Comparison of ENCODE assay signal across 13 cellular contexts in the genomic region with DNA sequence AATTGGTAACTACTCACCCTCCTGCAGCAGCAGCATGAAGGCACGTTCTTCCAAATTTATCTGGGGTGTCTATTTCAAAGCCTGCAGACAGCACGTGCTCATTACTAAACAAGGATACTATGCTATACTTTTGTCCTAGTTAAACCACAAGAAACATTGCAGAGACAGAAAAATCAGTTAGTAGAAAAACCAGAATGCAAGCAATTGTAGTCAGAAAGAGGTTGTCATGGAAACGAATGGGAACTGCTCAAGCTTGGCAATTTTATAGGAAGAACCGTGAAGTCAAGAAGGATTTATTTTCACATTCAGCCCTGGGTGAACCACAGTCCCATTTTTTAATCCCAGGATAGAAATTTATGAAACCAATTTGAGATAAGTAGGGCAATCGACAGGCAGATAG.
DNase-seq lines count a peak whose midpoint lies in the region; ATAC-seq and TF ChIP-seq lines count a peak whose summit lies in the region.
"Had no signal": no experiment of that assay in that cellular context is flagged by ENCODE, and none has a peak within 500 bp of the region (broad histone marks: within the 10 kb centered on the region; RNA-seq: fewer than 3 reads in every experiment).

No MANE protein-coding gene starts in this region.

- peaks cover 0 to 68% (median 0%) of the 10 kb centered on the region in 11 experiments; a peak in 7 of 22 replicates for H3K36me3 ChIP-seq in BLaER1 treated with 17β-estradiol and CSF1 and Interleukin-3, amounts not matched to agents 10 nM and 100 nM
- H3K36me3 ChIP-seq: HAP-1 had no signal

- no peak for ATAC-seq in central memory CD8-positive, alpha-beta T cell (replicated peaks; ENCODE audit: extremely low read depth, poor library complexity, severe bottlenecking)
- ATAC-seq in natural killer cell (no peak), HG03442 (IDR thresholded peaks at IDR 0.05; ENCODE audit: unreplicated experiment) (no peak)

- H3K4me3 Mint-ChIP-seq in central memory CD8-positive, alpha-beta T cell = no peak overlapping the region
- no peak overlapping the region for H3K4me3 Mint-ChIP-seq in natural killer cell
- H3K4me3 Mint-ChIP-seq in activated T-helper 1 cell treated with anti-CD3 and anti-CD28 coated beads, Interleukin-12 subunit alpha, Interleukin-12 subunit beta, Interleukin-2, Interleukin-4 antibody, amounts not matched to agents 30 ng/mL and 10 ng/mL and 1 ng/mL, durations not matched to agents 14 hours and 24 hours and 36 hours = no peak overlapping the region

- H3K27ac ChIP-seq in BLaER1 treated with 17β-estradiol and CSF1 and Interleukin-3, amounts not matched to agents 10 nM and 100 nM = no peak overlapping the region

- peaks cover 9% of the 10 kb centered on the region for H3K4me1 Mint-ChIP-seq in central memory CD8-positive, alpha-beta T cell
- H3K4me1 Mint-ChIP-seq in natural killer cell = peaks cover 21 to 34% of the 10 kb centered on the region in 2 donors
- H3K4me1 Mint-ChIP-seq in activated T-helper 1 cell treated with anti-CD3 and anti-CD28 coated beads, Interleukin-12 subunit alpha, Interleukin-12 subunit beta, Interleukin-2, Interleukin-4 antibody, amounts not matched to agents 30 ng/mL and 10 ng/mL and 1 ng/mL, durations not matched to agents 14 hours and 24 hours and 36 hours (ENCODE audit: low read depth) = no peaks in the 10 kb centered on the region

- H3K27me3 Mint-ChIP-seq in central memory CD8-positive, alpha-beta T cell = no peaks in the 10 kb centered on the region
- no peaks in the 10 kb centered on the region for H3K27me3 Mint-ChIP-seq in natural killer cell (ENCODE audit: low read depth in 2 of 2)
- H3K27me3 Mint-ChIP-seq in activated T-helper 1 cell treated with anti-CD3 and anti-CD28 coated beads, Interleukin-12 subunit alpha, Interleukin-12 subunit beta, Interleukin-2, Interleukin-4 antibody, amounts not matched to agents 30 ng/mL and 10 ng/mL and 1 ng/mL, durations not matched to agents 14 hours and 24 hours and 36 hours (ENCODE audit: insufficient read depth) = no peaks in the 10 kb centered on the region

- peak overlapping the region; percentile 74 for H3K27ac Mint-ChIP-seq in central memory CD8-positive, alpha-beta T cell (ENCODE audit: low read depth)
- H3K27ac Mint-ChIP-seq in natural killer cell = peak overlapping the region; percentile 68
- H3K27ac Mint-ChIP-seq in activated T-helper 1 cell treated with anti-CD3 and anti-CD28 coated beads, Interleukin-12 subunit alpha, Interleukin-12 subunit beta, Interleukin-2, Interleukin-4 antibody, amounts not matched to agents 30 ng/mL and 10 ng/mL and 1 ng/mL, durations not matched to agents 14 hours and 24 hours and 36 hours = no peak overlapping the region

- H4K20me1 ChIP-seq in BLaER1 treated with 17β-estradiol and CSF1 and Interleukin-3, amounts not matched to agents 10 nM and 100 nM = no peaks in the 10 kb centered on the region

- no peaks in the 10 kb centered on the region for H3K27me3 ChIP-seq in BLaER1 treated with 17β-estradiol and CSF1 and Interleukin-3, amounts not matched to agents 10 nM and 100 nM

- H3K9me3 ChIP-seq in BLaER1 treated with 17β-estradiol and CSF1 and Interleukin-3, amounts not matched to agents 10 nM and 100 nM (replicated peaks in 1 of 11) = peaks cover 0 to 10% (median 0%) of the 10 kb centered on the region in 11 experiments; a peak in 6 of 22 replicates
- H3K9me3 ChIP-seq: HAP-1 had no signal

- peaks cover 7 to 29% (median 18%) of the 10 kb centered on the region in 10 experiments; a peak in 19 of 20 replicates for H3K4me1 ChIP-seq in BLaER1 treated with 17β-estradiol and CSF1 and Interleukin-3, amounts not matched to agents 10 nM and 100 nM

- no peak overlapping the region for H3K9ac ChIP-seq in BLaER1 treated with 17β-estradiol and CSF1 and Interleukin-3, amounts not matched to agents 10 nM and 100 nM

- peak; percentile 72 for DNase-seq in LHCN-M2 (ENCODE audit: low read depth)
- no peak for DNase-seq in central memory CD8-positive, alpha-beta T cell (ENCODE audit: low spot score in 2 of 2)
- DNase-seq in natural killer cell = no peak
- DNase-seq in H4 (ENCODE audit: low spot score) = no peak
- no peak for DNase-seq in occipital lobe (lab: John Stamatoyannopoulos, UW)
- no peak for DNase-seq in activated T-helper 1 cell treated with anti-CD3 and anti-CD28 coated beads, Interleukin-12 subunit alpha, Interleukin-12 subunit beta, Interleukin-2, Interleukin-4 antibody, amounts not matched to agents 30 ng/mL and 10 ng/mL and 1 ng/mL, durations not matched to agents 14 hours and 24 hours and 36 hours (ENCODE audit: low spot score)
- DNase-seq: activated CD4-positive, alpha-beta T cell treated with anti-CD3 and anti-CD28 coated beads for 48 hours; mammary epithelial cell; NCI-H1105 treated with DMSO at 0.1 percent for 48 hours had no signal

- no peak for TF ChIP-seq CTCF in natural killer cell (IDR thresholded peaks at IDR 0.05)

- intact Hi-C loops in natural killer cell (cut with micrococcal nuclease) = no loop called here
- intact Hi-C loops in activated T-helper 1 cell treated with anti-CD3 and anti-CD28 coated beads, Interleukin-12 subunit alpha, Interleukin-12 subunit beta, Interleukin-2, Interleukin-4 antibody, amounts not matched to agents 30 ng/mL and 10 ng/mL and 1 ng/mL, durations not matched to agents 14 hours and 24 hours and 36 hours (cut with micrococcal nuclease) = no loop called here

- H3K4me3 ChIP-seq in BLaER1 treated with 17β-estradiol and CSF1 and Interleukin-3, amounts not matched to agents 10 nM and 100 nM = no peak overlapping the region
- H3K4me3 ChIP-seq: HAP-1, skin epidermis had no signal

- peaks cover 59% of the 10 kb centered on the region for H3K36me3 Mint-ChIP-seq in central memory CD8-positive, alpha-beta T cell (ENCODE audit: insufficient read depth)
- peaks cover 11% of the 10 kb centered on the region for H3K36me3 Mint-ChIP-seq in natural killer cell
- peaks cover 41% of the 10 kb centered on the region for H3K36me3 Mint-ChIP-seq in activated T-helper 1 cell treated with anti-CD3 and anti-CD28 coated beads, Interleukin-12 subunit alpha, Interleukin-12 subunit beta, Interleukin-2, Interleukin-4 antibody, amounts not matched to agents 30 ng/mL and 10 ng/mL and 1 ng/mL, durations not matched to agents 14 hours and 24 hours and 36 hours (ENCODE audit: low read depth)

- no peaks in the 10 kb centered on the region for H3K9me3 Mint-ChIP-seq in central memory CD8-positive, alpha-beta T cell
- no peaks in the 10 kb centered on the region for H3K9me3 Mint-ChIP-seq in natural killer cell
- no peaks in the 10 kb centered on the region for H3K9me3 Mint-ChIP-seq in activated T-helper 1 cell treated with anti-CD3 and anti-CD28 coated beads, Interleukin-12 subunit alpha, Interleukin-12 subunit beta, Interleukin-2, Interleukin-4 antibody, amounts not matched to agents 30 ng/mL and 10 ng/mL and 1 ng/mL, durations not matched to agents 14 hours and 24 hours and 36 hours

- H3K4me2 ChIP-seq in BLaER1 treated with 17β-estradiol and CSF1 and Interleukin-3, amounts not matched to agents 10 nM and 100 nM = peak overlapping the region; percentile 19 to 56 (median 46); a peak in 19 of 22 replicates
